Comparison of ENCODE assay signal across 9 cellular contexts in the genomic region with DNA sequence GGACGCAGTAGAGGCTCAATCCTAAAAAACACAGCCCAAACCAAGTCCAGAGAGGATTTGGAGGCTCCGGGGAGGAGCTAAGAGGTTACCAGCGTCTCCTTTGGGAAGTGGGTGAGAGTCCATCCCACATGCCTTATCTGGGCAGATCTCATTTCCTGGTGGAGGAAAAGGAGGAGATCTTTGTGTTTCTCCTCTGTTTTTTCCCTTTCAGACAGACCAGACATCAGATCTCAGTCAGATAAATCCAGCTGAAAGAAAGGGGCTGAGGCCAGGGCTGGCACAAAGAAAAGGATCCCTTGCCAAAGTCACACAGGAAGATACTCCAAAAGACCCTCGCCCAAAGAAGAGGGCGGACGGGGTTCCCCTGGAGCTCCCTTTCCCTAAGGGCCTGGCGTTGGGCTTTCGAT. TPM values are rescaled to one million over a fixed set of nuclear protein-coding genes. Genes with fewer than 3 reads are reported as not detected.
A peak's percentile ranks its signal among the peaks of the same experiment; 100 is the strongest.
DNase-seq lines count a peak whose midpoint lies in the region; ATAC-seq, FAIRE-seq and TF ChIP-seq lines count a peak whose summit lies in the region.
"Had no signal": no experiment of that assay in that cellular context is flagged by ENCODE, and none has a peak within 500 bp of the region (broad histone marks: within the 10 kb centered on the region; RNA-seq: fewer than 3 reads in every experiment).

No MANE protein-coding gene starts in this region.

- H3K9me3 ChIP-seq in mucosa of descending colon = peaks cover 5% of the 10 kb centered on the region
- no peaks in the 10 kb centered on the region for H3K9me3 ChIP-seq in thymus (ENCODE audit: control insufficient read depth)

- WGBS in thymus = 83% methylated on average over 8 of the region's 8 CpGs

- H3K27ac ChIP-seq in caudate nucleus (ENCODE audit: low read depth, low read length) (peak overlapping the region; percentile 87), thymus (ENCODE audit: low read depth) (peak overlapping the region; percentile 36)

- intact Hi-C loops in mucosa of descending colon (cut with DNase I, micrococcal nuclease) = no loop called here

- DNase-seq in NCI-H82 (lab: John Stamatoyannopoulos, UW) = peak; percentile 18
- no peak for DNase-seq in NCI-H82 treated with DMSO at 0.1 percent for 48 hours (lab: John Stamatoyannopoulos, UW; ENCODE audit: unreplicated experiment)
- DNase-seq in caudate nucleus (lab: John Stamatoyannopoulos, UW) = no peak
- no peak for DNase-seq in mucosa of descending colon
- no peak for DNase-seq in NK-92 treated with Interleukin-12 subunit alpha and Interleukin-12 subunit beta, amount 100 ng/mL, for 24 hours (lab: John Stamatoyannopoulos, UW)
- no peak for DNase-seq in mucosa of gallbladder (ENCODE audit: low spot score)
- DNase-seq in urothelium cell line (ENCODE audit: low spot score) = no peak

- peak; percentile 47 for ATAC-seq in mucosa of descending colon

- H3K36me3 ChIP-seq in mucosa of descending colon (ENCODE audit: low read depth) = no peaks in the 10 kb centered on the region
- no peaks in the 10 kb centered on the region for H3K36me3 ChIP-seq in thymus (ENCODE audit: control insufficient read depth, insufficient read depth)

- peaks cover 6% of the 10 kb centered on the region for H3K4me1 ChIP-seq in mucosa of descending colon (ENCODE audit: low read depth)
- H3K4me1 ChIP-seq in thymus (ENCODE audit: control insufficient read depth, insufficient read depth, low read length) = no peaks in the 10 kb centered on the region

- no peaks in the 10 kb centered on the region for H3K27me3 ChIP-seq in thymus (ENCODE audit: control insufficient read depth, insufficient read depth)

- no peak overlapping the region for H3K4me3 ChIP-seq in mucosa of descending colon
- no peak overlapping the region for H3K4me3 ChIP-seq in thymus (ENCODE audit: low read length)

- TF ChIP-seq CTCF in mucosa of descending colon (IDR thresholded peaks at IDR 0.05) = no peak

- FAIRE-seq in urothelium cell line (lab: Jason Lieb, UNC) = no peak
- FAIRE-seq: A204.1 had no signal

RNA-seq across cellular contexts. Expression of gene COMTD1, which starts 58.3 kb away (rescaled TPM):
- total RNA-seq in mucosa of descending colon (10 to 100 TPM; 42.9 to 76.3 (median 72.3) TPM), mucosa of gallbladder (20.0 TPM)
- polyA plus RNA-seq in thymus = 40.7 TPM
